ENCODE assay signal across 8 cellular contexts in the genomic region with DNA sequence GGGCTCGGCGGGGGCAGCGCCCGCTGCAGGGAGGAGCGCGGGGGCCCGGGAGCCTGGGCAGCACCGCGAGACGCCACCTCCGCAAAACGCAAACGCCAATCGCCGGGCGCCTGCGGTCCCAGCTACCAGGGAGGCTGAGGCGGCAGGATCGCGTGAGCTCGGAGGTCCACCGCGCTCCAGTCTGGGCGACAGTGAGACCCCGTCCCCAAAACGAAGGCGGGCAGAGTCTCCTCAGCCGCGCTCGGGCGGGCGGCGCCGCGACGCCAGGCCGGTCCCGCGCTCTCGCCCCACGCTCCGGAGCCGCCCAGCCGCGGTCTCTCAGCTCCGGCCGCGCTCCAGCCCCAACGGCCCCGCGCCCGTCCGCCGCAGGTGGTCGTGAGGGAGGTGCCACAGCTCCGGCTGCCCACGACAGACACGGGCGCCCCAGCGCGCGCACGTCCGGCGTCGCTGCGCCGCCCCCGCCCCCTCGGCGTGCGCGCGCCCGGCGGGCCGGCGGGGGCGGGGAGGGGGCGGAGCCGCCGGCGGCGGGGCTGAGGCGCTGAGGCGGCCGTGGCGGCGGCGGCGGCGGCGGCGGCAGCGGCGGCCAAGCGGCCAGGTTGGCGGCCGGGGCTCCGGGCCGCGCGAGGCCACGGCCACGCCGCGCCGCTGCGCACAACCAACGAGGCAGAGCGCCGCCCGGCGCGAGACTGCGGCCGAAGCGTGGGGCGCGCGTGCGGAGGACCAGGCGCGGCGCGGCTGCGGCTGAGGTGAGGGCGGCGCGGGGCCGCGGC. TPM values are rescaled to one million over a fixed set of nuclear protein-coding genes. Genes with fewer than 3 reads are reported as not detected.
DNase-seq lines count a peak whose midpoint lies in the region; ATAC-seq and TF ChIP-seq lines count a peak whose summit lies in the region.

A gene with protein sequence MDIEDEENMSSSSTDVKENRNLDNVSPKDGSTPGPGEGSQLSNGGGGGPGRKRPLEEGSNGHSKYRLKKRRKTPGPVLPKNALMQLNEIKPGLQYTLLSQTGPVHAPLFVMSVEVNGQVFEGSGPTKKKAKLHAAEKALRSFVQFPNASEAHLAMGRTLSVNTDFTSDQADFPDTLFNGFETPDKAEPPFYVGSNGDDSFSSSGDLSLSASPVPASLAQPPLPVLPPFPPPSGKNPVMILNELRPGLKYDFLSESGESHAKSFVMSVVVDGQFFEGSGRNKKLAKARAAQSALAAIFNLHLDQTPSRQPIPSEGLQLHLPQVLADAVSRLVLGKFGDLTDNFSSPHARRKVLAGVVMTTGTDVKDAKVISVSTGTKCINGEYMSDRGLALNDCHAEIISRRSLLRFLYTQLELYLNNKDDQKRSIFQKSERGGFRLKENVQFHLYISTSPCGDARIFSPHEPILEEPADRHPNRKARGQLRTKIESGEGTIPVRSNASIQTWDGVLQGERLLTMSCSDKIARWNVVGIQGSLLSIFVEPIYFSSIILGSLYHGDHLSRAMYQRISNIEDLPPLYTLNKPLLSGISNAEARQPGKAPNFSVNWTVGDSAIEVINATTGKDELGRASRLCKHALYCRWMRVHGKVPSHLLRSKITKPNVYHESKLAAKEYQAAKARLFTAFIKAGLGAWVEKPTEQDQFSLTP (plus strand): TSS at position 533 of the 770 bp plus-strand sequence. CDS start 97,077 bp downstream, outside the sequence.

- H3K4me3 ChIP-seq in adipocyte (ENCODE audit: low read length) (peak within 1 kb of the TSS; percentile 92), parathyroid adenoma (ENCODE audit: low read depth, low read length) (peak within 1 kb of the TSS; percentile 48), aorta (ENCODE audit: low read length in 2 of 2) (peak within 1 kb of the TSS; percentile 59 to 88)

- H3K79me2 ChIP-seq in parathyroid adenoma: no peaks in the 10 kb centered on the region

- H3K4me1 ChIP-seq in adipocyte (ENCODE audit: control insufficient read depth, insufficient read depth, low read length): peaks cover 17% of the 10 kb centered on the region
- H3K4me1 ChIP-seq in parathyroid adenoma: no peaks in the 10 kb centered on the region
- peaks cover 0 to 1% of the 10 kb centered on the region in 2 donors for H3K4me1 ChIP-seq in aorta (ENCODE audit: control insufficient read depth in 1 of 2, insufficient read depth in 2 of 2, low read length in 2 of 2)

- H3K9ac ChIP-seq in adipocyte (ENCODE audit: low read length) (peak within 1 kb of the TSS; percentile 93), parathyroid adenoma (no peak within 1 kb of the TSS)

- no peak for TF ChIP-seq CTCF in parathyroid adenoma (IDR thresholded peaks at IDR 0.05)

- no peaks in the 10 kb centered on the region for H3K36me3 ChIP-seq in adipocyte (ENCODE audit: control insufficient read depth, insufficient read depth, low read length, severe bottlenecking)
- H3K36me3 ChIP-seq in parathyroid adenoma (ENCODE audit: control insufficient read depth, insufficient read depth, low read length): no peaks in the 10 kb centered on the region
- H3K36me3 ChIP-seq in aorta (ENCODE audit: control insufficient read depth in 1 of 2, insufficient read depth in 2 of 2, low read length in 1 of 2): no peaks in the 10 kb centered on the region

- intact Hi-C loops in cardiac septum (cut with DNase I) (loop anchor here (2.0 kb wide), 1 partner anchor 57 kb away; no protein-coding TSS in a partner anchor), aorta (cut with DNase I) (loop anchor here in 1 of 2 donors (5.0 kb wide), 1 partner anchor 53 kb away; no protein-coding TSS in a partner anchor)

- in situ Hi-C loops in ACHN (cut with HindIII; ENCODE audit: low pct_ligation_motif_present, low pct_unique_long_range_greater_than_20kb, low sequenced_read_pairs): no loop called here

- ATAC-seq in GM18867 (IDR thresholded peaks at IDR 0.05; ENCODE audit: unreplicated experiment) (peak; percentile 63), aorta (ENCODE audit: low FRiP score) (peak; percentile 76)

- H3K4me2 ChIP-seq in parathyroid adenoma (ENCODE audit: low read length): peak within 1 kb of the TSS; percentile 77

- H3K27ac ChIP-seq in parathyroid adenoma (no peak within 1 kb of the TSS), aorta (ENCODE audit: low read depth in 1 of 2, low read length in 2 of 2) (peak within 1 kb of the TSS; percentile 78 to 95)

- WGBS in aorta, 2 donors: 0 to 1% methylated on average over 21 to 132 of the region's 132 CpGs

- H3K27me3 ChIP-seq in adipocyte (replicated peaks; ENCODE audit: control insufficient read depth, insufficient read depth, low read length): no peaks in the 10 kb centered on the region
- H3K27me3 ChIP-seq in parathyroid adenoma (ENCODE audit: control insufficient read depth, insufficient read depth, low read length): no peaks in the 10 kb centered on the region
- H3K27me3 ChIP-seq in aorta (ENCODE audit: control insufficient read depth in 1 of 2, insufficient read depth in 2 of 2, low read length in 1 of 2): no peaks in the 10 kb centered on the region

- no peaks in the 10 kb centered on the region for H3K9me3 ChIP-seq in adipocyte (ENCODE audit: control insufficient read depth, low read length)
- no peaks in the 10 kb centered on the region for H3K9me3 ChIP-seq in parathyroid adenoma (ENCODE audit: control insufficient read depth, low read length)
- no peaks in the 10 kb centered on the region for H3K9me3 ChIP-seq in aorta (ENCODE audit: control insufficient read depth, low read length)

- H2AFZ ChIP-seq in parathyroid adenoma: peak within 1 kb of the TSS; percentile 69

- DNase-seq in ACHN (peak; percentile 50), HUDEP-2 (lab: John Stamatoyannopoulos, UW; ENCODE audit: unreplicated experiment in 76 of 76) (peak in 56 of 76 experiments; percentile 21 to 93 (median 56)), SW480 (ENCODE audit: low spot score) (peak; percentile 55), adipocyte (ENCODE audit: low read depth) (peak; percentile 87), cardiac septum (ENCODE audit: low spot score) (peak; percentile 85), aorta (peak; percentile 76 to 88)

RNA-seq across cellular contexts. Expression of the gene that starts here (rescaled TPM):
- 13.7 TPM for total RNA-seq in cardiac septum
- 100 to 1,000 TPM in 1 of 2 donors, 10 to 100 TPM in 1; 87.9 to 224 TPM for total RNA-seq in aorta
- 10 to 100 TPM; 54.7 to 93.3 TPM for polyA plus RNA-seq in aorta
